In the genomic region with DNA sequence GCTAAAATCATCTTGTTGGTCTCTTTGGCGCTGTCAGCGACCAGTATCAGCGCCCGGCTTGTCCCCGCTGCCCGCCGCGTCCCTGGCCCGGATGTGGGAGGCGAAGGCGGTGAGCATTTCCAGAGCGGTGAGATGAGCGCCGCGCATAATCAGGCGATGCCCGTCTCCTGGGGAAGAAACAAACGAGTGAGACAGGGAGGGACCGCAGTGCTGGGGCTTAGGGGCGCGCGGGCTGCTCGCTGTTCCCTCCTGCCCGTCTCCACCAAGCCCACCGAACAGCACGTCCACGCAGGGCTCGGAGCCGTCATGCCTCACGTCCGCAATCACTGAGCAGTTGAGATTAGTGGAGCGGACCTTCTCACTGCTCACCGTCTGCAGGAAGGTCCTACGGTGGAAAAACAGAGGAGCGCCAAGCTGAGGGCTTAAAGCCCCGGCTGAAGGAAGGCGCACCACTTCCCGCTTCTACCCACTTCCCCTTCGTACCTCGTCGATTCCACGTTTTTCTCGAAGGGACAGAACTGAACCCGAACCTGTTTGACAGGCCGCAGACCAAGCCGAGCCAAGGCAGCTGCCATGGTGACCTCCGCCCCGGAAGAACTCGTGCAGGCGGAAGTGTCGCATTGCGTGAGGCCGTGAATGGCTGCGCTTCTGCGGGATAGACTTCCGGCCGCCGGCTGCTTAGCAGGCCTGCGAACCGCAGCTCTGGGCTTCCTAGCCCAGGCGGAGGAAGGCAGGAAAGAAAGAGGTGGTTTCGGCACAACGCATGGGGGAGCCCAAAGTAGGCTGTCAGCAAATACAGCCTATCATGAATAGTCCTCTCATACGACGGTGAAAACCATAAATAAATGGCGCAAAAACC, we compare ENCODE assay signal across 1 cellular context.
TF ChIP-seq lines count a peak whose summit lies in the region.

A gene (minus strand): TSS at position 595 of the 859 bp plus-strand sequence. CDS start 20 bp downstream, at position 575.

TF ChIP-seq in GM12878, 131 proteins besides CTCF, POLR2A, EP300 and RAD21 (continued from another document and continues in another):
- TF ChIP-seq, protein P1, sequence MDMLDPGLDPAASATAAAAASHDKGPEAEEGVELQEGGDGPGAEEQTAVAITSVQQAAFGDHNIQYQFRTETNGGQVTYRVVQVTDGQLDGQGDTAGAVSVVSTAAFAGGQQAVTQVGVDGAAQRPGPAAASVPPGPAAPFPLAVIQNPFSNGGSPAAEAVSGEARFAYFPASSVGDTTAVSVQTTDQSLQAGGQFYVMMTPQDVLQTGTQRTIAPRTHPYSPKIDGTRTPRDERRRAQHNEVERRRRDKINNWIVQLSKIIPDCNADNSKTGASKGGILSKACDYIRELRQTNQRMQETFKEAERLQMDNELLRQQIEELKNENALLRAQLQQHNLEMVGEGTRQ (IDR thresholded peaks at IDR 0.05; ENCODE audit: borderline replicate concordance, low read depth, low read length) = no peak
- TF ChIP-seq STAT3 (IDR thresholded peaks at IDR 0.05; ENCODE audit: low read depth, low read length) (no peak), ZNF207 (IDR thresholded peaks at IDR 0.05; ENCODE audit: borderline replicate concordance) (peak; percentile 85; the same call in 1 of the 2 replicates), CEBPB (IDR thresholded peaks at IDR 0.05; ENCODE audit: borderline replicate concordance in 1 of 2, low read depth in 2 of 2, low read length in 2 of 2) (no peak), SRF (IDR thresholded peaks at IDR 0.05; ENCODE audit: low read depth in 2 of 2, low read length in 2 of 2) (0 out of 4 replicates have a peak, but pooled peaks of 1 of the 2 experiments have one; percentile 56), SIN3A (IDR thresholded peaks at IDR 0.05; ENCODE audit: low read depth, low read length) (no peak; the same call in 1 of the 2 replicates), HDAC6 (IDR thresholded peaks at IDR 0.05; ENCODE audit: unreplicated experiment) (no peak), NR2C1 (IDR thresholded peaks at IDR 0.05) (peak; percentile 100), SUZ12 (IDR thresholded peaks at IDR 0.05; ENCODE audit: unreplicated experiment) (no peak), ETV6 (conservative IDR thresholded peaks at IDR 0.05 in 1 of 2, IDR thresholded peaks at IDR 0.05 in 1 of 2; ENCODE audit: borderline replicate concordance in 1 of 2, low read depth in 1 of 2) (peak in 1 of 2 experiments; percentile 43; a peak in 1 of 4 replicates), CBX5 (IDR thresholded peaks at IDR 0.05; ENCODE audit: low read depth) (peak; percentile 79; the same call in 1 of the 2 replicates), ZNF217 (IDR thresholded peaks at IDR 0.05) (no peak), BACH1 (IDR thresholded peaks at IDR 0.05; ENCODE audit: borderline replicate concordance) (no peak; the same call in none of the 2 replicates), ATF7 (IDR thresholded peaks at IDR 0.05; ENCODE audit: low read depth) (peak; percentile 34; the same call in 1 of the 2 replicates), CHD2 (IDR thresholded peaks at IDR 0.05; ENCODE audit: borderline replicate concordance, low read depth, low read length) (peak; percentile 82), ZSCAN29 (IDR thresholded peaks at IDR 0.05) (no peak), RCOR1 (conservative IDR thresholded peaks at IDR 0.05; ENCODE audit: low read depth, low read length) (no peak), ASH2L (IDR thresholded peaks at IDR 0.05; ENCODE audit: borderline replicate concordance, low read depth) (no peak), CBFB (IDR thresholded peaks at IDR 0.05; ENCODE audit: low read depth) (peak; percentile 91), ZNF384 (IDR thresholded peaks at IDR 0.05; ENCODE audit: borderline replicate concordance, low read depth, low read length) (no peak), MTA2 (IDR thresholded peaks at IDR 0.05; ENCODE audit: low read depth) (peak; percentile 93), SMARCA5 (IDR thresholded peaks at IDR 0.05) (no peak), SREBF2 (IDR thresholded peaks at IDR 0.05; ENCODE audit: low read length) (0 out of 2 replicates have a peak, but pooled peaks have one; percentile 50), SUPT20H (IDR thresholded peaks at IDR 0.05; ENCODE audit: borderline replicate concordance, control insufficient read depth, low read depth, low read length) (no peak), BHLHE40 (IDR thresholded peaks at IDR 0.05; ENCODE audit: borderline replicate concordance in 1 of 2, low read depth in 2 of 2, low read length in 1 of 2) (peak; percentile 54 to 63; a peak in 2 of 4 replicates), MEF2B (IDR thresholded peaks at IDR 0.05; ENCODE audit: partially characterized antibody, poor library complexity, severe bottlenecking) (no peak), POLR2AphosphoS2 (IDR thresholded peaks at IDR 0.05; ENCODE audit: low read depth, low read length) (peak; percentile 99), PML (IDR thresholded peaks at IDR 0.05; ENCODE audit: low read length) (peak; percentile 98), ZNF24 (IDR thresholded peaks at IDR 0.05) (no peak)
- TF ChIP-seq, protein P2, sequence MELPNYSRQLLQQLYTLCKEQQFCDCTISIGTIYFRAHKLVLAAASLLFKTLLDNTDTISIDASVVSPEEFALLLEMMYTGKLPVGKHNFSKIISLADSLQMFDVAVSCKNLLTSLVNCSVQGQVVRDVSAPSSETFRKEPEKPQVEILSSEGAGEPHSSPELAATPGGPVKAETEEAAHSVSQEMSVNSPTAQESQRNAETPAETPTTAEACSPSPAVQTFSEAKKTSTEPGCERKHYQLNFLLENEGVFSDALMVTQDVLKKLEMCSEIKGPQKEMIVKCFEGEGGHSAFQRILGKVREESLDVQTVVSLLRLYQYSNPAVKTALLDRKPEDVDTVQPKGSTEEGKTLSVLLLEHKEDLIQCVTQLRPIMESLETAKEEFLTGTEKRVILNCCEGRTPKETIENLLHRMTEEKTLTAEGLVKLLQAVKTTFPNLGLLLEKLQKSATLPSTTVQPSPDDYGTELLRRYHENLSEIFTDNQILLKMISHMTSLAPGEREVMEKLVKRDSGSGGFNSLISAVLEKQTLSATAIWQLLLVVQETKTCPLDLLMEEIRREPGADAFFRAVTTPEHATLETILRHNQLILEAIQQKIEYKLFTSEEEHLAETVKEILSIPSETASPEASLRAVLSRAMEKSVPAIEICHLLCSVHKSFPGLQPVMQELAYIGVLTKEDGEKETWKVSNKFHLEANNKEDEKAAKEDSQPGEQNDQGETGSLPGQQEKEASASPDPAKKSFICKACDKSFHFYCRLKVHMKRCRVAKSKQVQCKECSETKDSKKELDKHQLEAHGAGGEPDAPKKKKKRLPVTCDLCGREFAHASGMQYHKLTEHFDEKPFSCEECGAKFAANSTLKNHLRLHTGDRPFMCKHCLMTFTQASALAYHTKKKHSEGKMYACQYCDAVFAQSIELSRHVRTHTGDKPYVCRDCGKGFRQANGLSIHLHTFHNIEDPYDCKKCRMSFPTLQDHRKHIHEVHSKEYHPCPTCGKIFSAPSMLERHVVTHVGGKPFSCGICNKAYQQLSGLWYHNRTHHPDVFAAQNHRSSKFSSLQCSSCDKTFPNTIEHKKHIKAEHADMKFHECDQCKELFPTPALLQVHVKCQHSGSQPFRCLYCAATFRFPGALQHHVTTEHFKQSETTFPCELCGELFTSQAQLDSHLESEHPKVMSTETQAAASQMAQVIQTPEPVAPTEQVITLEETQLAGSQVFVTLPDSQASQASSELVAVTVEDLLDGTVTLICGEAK (IDR thresholded peaks at IDR 0.05; ENCODE audit: borderline replicate concordance) = peak; percentile 98
- TF ChIP-seq, protein P3, sequence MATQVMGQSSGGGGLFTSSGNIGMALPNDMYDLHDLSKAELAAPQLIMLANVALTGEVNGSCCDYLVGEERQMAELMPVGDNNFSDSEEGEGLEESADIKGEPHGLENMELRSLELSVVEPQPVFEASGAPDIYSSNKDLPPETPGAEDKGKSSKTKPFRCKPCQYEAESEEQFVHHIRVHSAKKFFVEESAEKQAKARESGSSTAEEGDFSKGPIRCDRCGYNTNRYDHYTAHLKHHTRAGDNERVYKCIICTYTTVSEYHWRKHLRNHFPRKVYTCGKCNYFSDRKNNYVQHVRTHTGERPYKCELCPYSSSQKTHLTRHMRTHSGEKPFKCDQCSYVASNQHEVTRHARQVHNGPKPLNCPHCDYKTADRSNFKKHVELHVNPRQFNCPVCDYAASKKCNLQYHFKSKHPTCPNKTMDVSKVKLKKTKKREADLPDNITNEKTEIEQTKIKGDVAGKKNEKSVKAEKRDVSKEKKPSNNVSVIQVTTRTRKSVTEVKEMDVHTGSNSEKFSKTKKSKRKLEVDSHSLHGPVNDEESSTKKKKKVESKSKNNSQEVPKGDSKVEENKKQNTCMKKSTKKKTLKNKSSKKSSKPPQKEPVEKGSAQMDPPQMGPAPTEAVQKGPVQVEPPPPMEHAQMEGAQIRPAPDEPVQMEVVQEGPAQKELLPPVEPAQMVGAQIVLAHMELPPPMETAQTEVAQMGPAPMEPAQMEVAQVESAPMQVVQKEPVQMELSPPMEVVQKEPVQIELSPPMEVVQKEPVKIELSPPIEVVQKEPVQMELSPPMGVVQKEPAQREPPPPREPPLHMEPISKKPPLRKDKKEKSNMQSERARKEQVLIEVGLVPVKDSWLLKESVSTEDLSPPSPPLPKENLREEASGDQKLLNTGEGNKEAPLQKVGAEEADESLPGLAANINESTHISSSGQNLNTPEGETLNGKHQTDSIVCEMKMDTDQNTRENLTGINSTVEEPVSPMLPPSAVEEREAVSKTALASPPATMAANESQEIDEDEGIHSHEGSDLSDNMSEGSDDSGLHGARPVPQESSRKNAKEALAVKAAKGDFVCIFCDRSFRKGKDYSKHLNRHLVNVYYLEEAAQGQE (IDR thresholded peaks at IDR 0.05; ENCODE audit: low read depth, low read length) = no peak
- TF ChIP-seq, protein P4, sequence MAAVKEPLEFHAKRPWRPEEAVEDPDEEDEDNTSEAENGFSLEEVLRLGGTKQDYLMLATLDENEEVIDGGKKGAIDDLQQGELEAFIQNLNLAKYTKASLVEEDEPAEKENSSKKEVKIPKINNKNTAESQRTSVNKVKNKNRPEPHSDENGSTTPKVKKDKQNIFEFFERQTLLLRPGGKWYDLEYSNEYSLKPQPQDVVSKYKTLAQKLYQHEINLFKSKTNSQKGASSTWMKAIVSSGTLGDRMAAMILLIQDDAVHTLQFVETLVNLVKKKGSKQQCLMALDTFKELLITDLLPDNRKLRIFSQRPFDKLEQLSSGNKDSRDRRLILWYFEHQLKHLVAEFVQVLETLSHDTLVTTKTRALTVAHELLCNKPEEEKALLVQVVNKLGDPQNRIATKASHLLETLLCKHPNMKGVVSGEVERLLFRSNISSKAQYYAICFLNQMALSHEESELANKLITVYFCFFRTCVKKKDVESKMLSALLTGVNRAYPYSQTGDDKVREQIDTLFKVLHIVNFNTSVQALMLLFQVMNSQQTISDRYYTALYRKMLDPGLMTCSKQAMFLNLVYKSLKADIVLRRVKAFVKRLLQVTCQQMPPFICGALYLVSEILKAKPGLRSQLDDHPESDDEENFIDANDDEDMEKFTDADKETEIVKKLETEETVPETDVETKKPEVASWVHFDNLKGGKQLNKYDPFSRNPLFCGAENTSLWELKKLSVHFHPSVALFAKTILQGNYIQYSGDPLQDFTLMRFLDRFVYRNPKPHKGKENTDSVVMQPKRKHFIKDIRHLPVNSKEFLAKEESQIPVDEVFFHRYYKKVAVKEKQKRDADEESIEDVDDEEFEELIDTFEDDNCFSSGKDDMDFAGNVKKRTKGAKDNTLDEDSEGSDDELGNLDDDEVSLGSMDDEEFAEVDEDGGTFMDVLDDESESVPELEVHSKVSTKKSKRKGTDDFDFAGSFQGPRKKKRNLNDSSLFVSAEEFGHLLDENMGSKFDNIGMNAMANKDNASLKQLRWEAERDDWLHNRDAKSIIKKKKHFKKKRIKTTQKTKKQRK (IDR thresholded peaks at IDR 0.05; ENCODE audit: low read depth, low read length) = no peak; the same call in 1 of the 2 replicates
- TF ChIP-seq, protein P5, sequence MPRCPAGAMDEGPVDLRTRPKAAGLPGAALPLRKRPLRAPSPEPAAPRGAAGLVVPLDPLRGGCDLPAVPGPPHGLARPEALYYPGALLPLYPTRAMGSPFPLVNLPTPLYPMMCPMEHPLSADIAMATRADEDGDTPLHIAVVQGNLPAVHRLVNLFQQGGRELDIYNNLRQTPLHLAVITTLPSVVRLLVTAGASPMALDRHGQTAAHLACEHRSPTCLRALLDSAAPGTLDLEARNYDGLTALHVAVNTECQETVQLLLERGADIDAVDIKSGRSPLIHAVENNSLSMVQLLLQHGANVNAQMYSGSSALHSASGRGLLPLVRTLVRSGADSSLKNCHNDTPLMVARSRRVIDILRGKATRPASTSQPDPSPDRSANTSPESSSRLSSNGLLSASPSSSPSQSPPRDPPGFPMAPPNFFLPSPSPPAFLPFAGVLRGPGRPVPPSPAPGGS (IDR thresholded peaks at IDR 0.05; ENCODE audit: borderline replicate concordance, insufficient read depth, low read depth, low read length, poor library complexity, severe bottlenecking) = peak; percentile 98
- TF ChIP-seq, protein P6, sequence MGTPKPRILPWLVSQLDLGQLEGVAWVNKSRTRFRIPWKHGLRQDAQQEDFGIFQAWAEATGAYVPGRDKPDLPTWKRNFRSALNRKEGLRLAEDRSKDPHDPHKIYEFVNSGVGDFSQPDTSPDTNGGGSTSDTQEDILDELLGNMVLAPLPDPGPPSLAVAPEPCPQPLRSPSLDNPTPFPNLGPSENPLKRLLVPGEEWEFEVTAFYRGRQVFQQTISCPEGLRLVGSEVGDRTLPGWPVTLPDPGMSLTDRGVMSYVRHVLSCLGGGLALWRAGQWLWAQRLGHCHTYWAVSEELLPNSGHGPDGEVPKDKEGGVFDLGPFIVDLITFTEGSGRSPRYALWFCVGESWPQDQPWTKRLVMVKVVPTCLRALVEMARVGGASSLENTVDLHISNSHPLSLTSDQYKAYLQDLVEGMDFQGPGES (IDR thresholded peaks at IDR 0.05) = 0 out of 2 replicates have a peak, but pooled peaks have one; percentile 20
- TF ChIP-seq, protein P7, sequence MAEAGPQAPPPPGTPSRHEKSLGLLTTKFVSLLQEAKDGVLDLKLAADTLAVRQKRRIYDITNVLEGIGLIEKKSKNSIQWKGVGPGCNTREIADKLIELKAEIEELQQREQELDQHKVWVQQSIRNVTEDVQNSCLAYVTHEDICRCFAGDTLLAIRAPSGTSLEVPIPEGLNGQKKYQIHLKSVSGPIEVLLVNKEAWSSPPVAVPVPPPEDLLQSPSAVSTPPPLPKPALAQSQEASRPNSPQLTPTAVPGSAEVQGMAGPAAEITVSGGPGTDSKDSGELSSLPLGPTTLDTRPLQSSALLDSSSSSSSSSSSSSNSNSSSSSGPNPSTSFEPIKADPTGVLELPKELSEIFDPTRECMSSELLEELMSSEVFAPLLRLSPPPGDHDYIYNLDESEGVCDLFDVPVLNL (IDR thresholded peaks at IDR 0.05; ENCODE audit: low read depth, low read length) = no peak
- TF ChIP-seq, protein P8, sequence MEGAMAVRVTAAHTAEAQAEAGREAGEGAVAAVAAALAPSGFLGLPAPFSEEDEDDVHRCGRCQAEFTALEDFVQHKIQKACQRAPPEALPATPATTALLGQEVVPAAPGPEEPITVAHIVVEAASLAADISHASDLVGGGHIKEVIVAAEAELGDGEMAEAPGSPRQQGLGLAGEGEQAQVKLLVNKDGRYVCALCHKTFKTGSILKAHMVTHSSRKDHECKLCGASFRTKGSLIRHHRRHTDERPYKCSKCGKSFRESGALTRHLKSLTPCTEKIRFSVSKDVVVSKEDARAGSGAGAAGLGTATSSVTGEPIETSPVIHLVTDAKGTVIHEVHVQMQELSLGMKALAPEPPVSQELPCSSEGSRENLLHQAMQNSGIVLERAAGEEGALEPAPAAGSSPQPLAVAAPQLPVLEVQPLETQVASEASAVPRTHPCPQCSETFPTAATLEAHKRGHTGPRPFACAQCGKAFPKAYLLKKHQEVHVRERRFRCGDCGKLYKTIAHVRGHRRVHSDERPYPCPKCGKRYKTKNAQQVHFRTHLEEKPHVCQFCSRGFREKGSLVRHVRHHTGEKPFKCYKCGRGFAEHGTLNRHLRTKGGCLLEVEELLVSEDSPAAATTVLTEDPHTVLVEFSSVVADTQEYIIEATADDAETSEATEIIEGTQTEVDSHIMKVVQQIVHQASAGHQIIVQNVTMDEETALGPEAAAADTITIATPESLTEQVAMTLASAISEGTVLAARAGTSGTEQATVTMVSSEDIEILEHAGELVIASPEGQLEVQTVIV (IDR thresholded peaks at IDR 0.05; ENCODE audit: borderline replicate concordance, partially characterized antibody) = peak; percentile 91
